ENCODE assay signal across 1 cellular context in genomic region chr1:240539700-240540414, GRCh38.
TF ChIP-seq lines count a peak whose summit lies in the region.

No MANE protein-coding gene starts in this region.

TF ChIP-seq in HepG2, 621 proteins besides CTCF, POLR2A, EP300 and RAD21 (continued from another document):
- TF ChIP-seq ZNF710 (CRISPR knock-in tag; IDR thresholded peaks at IDR 0.05; ENCODE audit: borderline replicate concordance): no peak
